Comparison of ENCODE assay signal across 20 cellular contexts in the genomic region with DNA sequence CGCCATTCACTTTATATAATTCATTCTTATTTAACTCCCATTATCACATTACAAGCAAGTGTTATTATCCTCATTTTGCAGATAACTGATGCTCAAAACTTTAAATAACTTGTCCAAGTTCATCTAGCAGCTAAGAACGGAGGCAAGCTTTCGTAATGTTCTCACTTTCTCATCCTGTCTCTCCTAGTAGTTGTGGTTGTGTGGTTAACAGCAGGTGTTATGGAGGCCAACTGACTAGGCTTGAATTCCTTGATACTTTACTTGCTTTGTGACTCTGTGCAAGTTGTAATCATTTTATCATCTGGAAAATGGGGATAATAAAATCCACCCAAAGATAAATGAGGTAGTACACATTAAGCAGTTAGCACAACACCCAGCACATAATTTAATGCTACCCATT.
DNase-seq lines count a peak whose midpoint lies in the region; ATAC-seq, FAIRE-seq and TF ChIP-seq lines count a peak whose summit lies in the region.
"Had no signal": no experiment of that assay in that cellular context is flagged by ENCODE, and none has a peak within 500 bp of the region (broad histone marks: within the 10 kb centered on the region; RNA-seq: fewer than 3 reads in every experiment).

No MANE protein-coding gene starts in this region.

- no peak for FAIRE-seq in pancreas (lab: Jason Lieb, UNC)
- FAIRE-seq: A204.1 had no signal

- H3K4me3 ChIP-seq in BLaER1 = no peak overlapping the region
- no peak overlapping the region for H3K4me3 ChIP-seq in GM23338
- no peak overlapping the region for H3K4me3 ChIP-seq in Jurkat, Clone E6-1 (ENCODE audit: low read length)
- no peak overlapping the region for H3K4me3 ChIP-seq in astrocyte of the spinal cord (ENCODE audit: low read depth, low read length)
- H3K4me3 ChIP-seq in MG63 = no peak overlapping the region
- no peak overlapping the region for H3K4me3 ChIP-seq in pancreas
- H3K4me3 ChIP-seq in CD8-positive, alpha-beta memory T cell (ENCODE audit: low read length) = no peak overlapping the region

- H3K9me3 Mint-ChIP-seq in GM23338 = peaks cover 13% of the 10 kb centered on the region; the same call in 2 of the 3 replicates
- peaks cover 0 to 2% (median 0%) of the 10 kb centered on the region in 5 donors for H3K9me3 Mint-ChIP-seq in CD8-positive, alpha-beta memory T cell
- H3K9me3 Mint-ChIP-seq: activated naive CD8-positive, alpha-beta T cell treated with anti-CD3 and anti-CD28 coated beads, Interleukin-2, amount 50 U/mL, for 24 hours; activated T-helper 17 cell treated with anti-CD3 and anti-CD28 coated beads, Interleukin-2, amount 50 U/mL, for 72 hours; CD4-positive, alpha-beta T cell; effector memory CD8-positive, alpha-beta T cell; stimulated activated naive CD8-positive, alpha-beta T cell treated with anti-CD3 and anti-CD28 coated beads, Interleukin-15, Interleukin-2, amounts not matched to agents 100 ng/mL and 50 ng/mL, for 24 hours; type B pancreatic cell had no signal

- DNase-seq in GM23338 (ENCODE audit: low spot score) = no peak
- DNase-seq in Jurkat, Clone E6-1 (ENCODE audit: low read depth, low spot score) = peak; percentile 79
- DNase-seq in astrocyte of the spinal cord (ENCODE audit: low read depth, low spot score) = peak; percentile 51
- DNase-seq in MG63 = no peak
- DNase-seq in EL = no peak
- no peak for DNase-seq in pancreas
- DNase-seq in CD8-positive, alpha-beta memory T cell = no peak
- DNase-seq: activated CD4-positive, CD25-positive, alpha-beta regulatory T cell; activated naive CD8-positive, alpha-beta T cell treated with anti-CD3 and anti-CD28 coated beads, Interleukin-2, amount 50 U/mL, for 24 hours; CD4-positive, alpha-beta T cell; effector memory CD8-positive, alpha-beta T cell; mesenchymal stem cell; NCI-H1694; Right ventricle myocardium superior; stimulated activated CD4-positive, alpha-beta T cell treated with anti-CD3 and anti-CD28 coated beads, Interleukin-15, amount 100 ng/mL, for 24 hours had no signal

- H2AFZ ChIP-seq in GM23338 = no peak overlapping the region

- no peaks in the 10 kb centered on the region for H3K79me2 ChIP-seq in GM23338 (replicated peaks; ENCODE audit: insufficient read depth)

- no peak overlapping the region for H3K27ac Mint-ChIP-seq in GM23338
- no peak overlapping the region for H3K27ac Mint-ChIP-seq in CD8-positive, alpha-beta memory T cell
- H3K27ac Mint-ChIP-seq: activated naive CD8-positive, alpha-beta T cell treated with anti-CD3 and anti-CD28 coated beads, Interleukin-2, amount 50 U/mL, for 24 hours; activated T-helper 17 cell treated with anti-CD3 and anti-CD28 coated beads, Interleukin-2, amount 50 U/mL, for 72 hours; CD4-positive, alpha-beta T cell; effector memory CD8-positive, alpha-beta T cell; stimulated activated naive CD8-positive, alpha-beta T cell treated with anti-CD3 and anti-CD28 coated beads, Interleukin-15, Interleukin-2, amounts not matched to agents 100 ng/mL and 50 ng/mL, for 24 hours; type B pancreatic cell had no signal

- H3K36me3 ChIP-seq in BLaER1 (no peaks in the 10 kb centered on the region), GM23338 (ENCODE audit: insufficient read depth) (no peaks in the 10 kb centered on the region), MG63 (no peaks in the 10 kb centered on the region), pancreas (no peaks in the 10 kb centered on the region)
- no peaks in the 10 kb centered on the region for H3K36me3 ChIP-seq in CD8-positive, alpha-beta memory T cell (ENCODE audit: insufficient read depth, low read length)

- POLR2A ChIA-PET in CD8-positive, alpha-beta memory T cell (lab: Charles Lee) = no interaction called here

- no peaks in the 10 kb centered on the region for H4K20me1 ChIP-seq in BLaER1
- no peaks in the 10 kb centered on the region for H4K20me1 ChIP-seq in GM23338 (replicated peaks; ENCODE audit: insufficient read depth)

- H3K4me1 Mint-ChIP-seq in GM23338 = peaks cover 30% of the 10 kb centered on the region; the same call in 2 of the 3 replicates
- H3K4me1 Mint-ChIP-seq in CD8-positive, alpha-beta memory T cell = peaks cover 0 to 9% (median 0%) of the 10 kb centered on the region in 3 donors
- H3K4me1 Mint-ChIP-seq: activated T-helper 17 cell treated with anti-CD3 and anti-CD28 coated beads, Interleukin-2, amount 50 U/mL, for 72 hours had no signal

- H3K4me1 ChIP-seq in BLaER1 = peaks cover 11% of the 10 kb centered on the region
- peaks cover 39% of the 10 kb centered on the region for H3K4me1 ChIP-seq in GM23338 (ENCODE audit: insufficient read depth)
- H3K4me1 ChIP-seq in pancreas = no peaks in the 10 kb centered on the region
- no peaks in the 10 kb centered on the region for H3K4me1 ChIP-seq in CD8-positive, alpha-beta memory T cell (ENCODE audit: insufficient read depth, low read length)

- H3K4me2 ChIP-seq in BLaER1 (peak overlapping the region; percentile 30), GM23338 (peak overlapping the region; percentile 36; the same call in 1 of the 2 replicates)

- TF ChIP-seq CTCF in GM23338 (conservative IDR thresholded peaks at IDR 0.05; ENCODE audit: low read depth in 2 of 2) (no peak), astrocyte of the spinal cord (IDR thresholded peaks at IDR 0.05; ENCODE audit: low read depth, low read length) (no peak), pancreas (IDR thresholded peaks at IDR 0.05) (no peak)

- peaks cover 26% of the 10 kb centered on the region for H3K36me3 Mint-ChIP-seq in GM23338 (ENCODE audit: low read depth)
- no peaks in the 10 kb centered on the region for H3K36me3 Mint-ChIP-seq in CD8-positive, alpha-beta memory T cell
- H3K36me3 Mint-ChIP-seq: type B pancreatic cell had no signal

- intact Hi-C loops in pancreas (cut with DNase I) = no loop called here

- in situ Hi-C loops in astrocyte of the spinal cord (cut with HindIII; ENCODE audit: low sequenced_read_pairs) = no loop called here

- H3K9ac ChIP-seq in BLaER1 = no peak overlapping the region

- ATAC-seq in GM23338 = no peak
- no peak for ATAC-seq in pancreas
- ATAC-seq: activated naive CD8-positive, alpha-beta T cell treated with anti-CD3 and anti-CD28 coated beads, Interleukin-2, amount 50 U/mL, for 24 hours; activated T-helper 17 cell treated with anti-CD3 and anti-CD28 coated beads, Interleukin-2, amount 50 U/mL, for 72 hours; effector memory CD8-positive, alpha-beta T cell had no signal

- H3K9me3 ChIP-seq in BLaER1 = no peaks in the 10 kb centered on the region
- no peaks in the 10 kb centered on the region for H3K9me3 ChIP-seq in MG63
- H3K9me3 ChIP-seq in pancreas = no peaks in the 10 kb centered on the region
- no peaks in the 10 kb centered on the region for H3K9me3 ChIP-seq in CD8-positive, alpha-beta memory T cell (ENCODE audit: low read length)

- peaks cover 4% of the 10 kb centered on the region for H3K27me3 Mint-ChIP-seq in GM23338 (ENCODE audit: insufficient read depth, low read depth, poor library complexity)
- H3K27me3 Mint-ChIP-seq in CD8-positive, alpha-beta memory T cell = no peaks in the 10 kb centered on the region
- H3K27me3 Mint-ChIP-seq: activated naive CD8-positive, alpha-beta T cell treated with anti-CD3 and anti-CD28 coated beads, Interleukin-2, amount 50 U/mL, for 24 hours; activated T-helper 17 cell treated with anti-CD3 and anti-CD28 coated beads, Interleukin-2, amount 50 U/mL, for 72 hours; CD4-positive, alpha-beta T cell; effector memory CD8-positive, alpha-beta T cell; stimulated activated naive CD8-positive, alpha-beta T cell treated with anti-CD3 and anti-CD28 coated beads, Interleukin-15, Interleukin-2, amounts not matched to agents 100 ng/mL and 50 ng/mL, for 24 hours had no signal

- H3K27me3 ChIP-seq in BLaER1 (no peaks in the 10 kb centered on the region), GM23338 (ENCODE audit: insufficient read depth) (no peaks in the 10 kb centered on the region), MG63 (no peaks in the 10 kb centered on the region), pancreas (no peaks in the 10 kb centered on the region)
- H3K27me3 ChIP-seq in CD8-positive, alpha-beta memory T cell (ENCODE audit: insufficient read depth, low read length, poor library complexity, severe bottlenecking) = no peaks in the 10 kb centered on the region

- 82 to 94% methylated on average over 3 of the region's 3 CpGs for WGBS in pancreas, 2 donors

- H3K27ac ChIP-seq in BLaER1 = no peak overlapping the region
- H3K27ac ChIP-seq in GM23338 (ENCODE audit: low read depth) = peak overlapping the region; percentile 65
- H3K27ac ChIP-seq in pancreas = no peak overlapping the region
- no peak overlapping the region for H3K27ac ChIP-seq in CD8-positive, alpha-beta memory T cell (ENCODE audit: low read depth, low read length)

- CTCF ChIA-PET in CD8-positive, alpha-beta memory T cell (lab: Charles Lee) = interaction anchor here (1.3 kb wide), 1 partner anchor 11 kb away, joined by 4 read pairs; no protein-coding TSS in a partner anchor

- no peak overlapping the region for H3K4me3 Mint-ChIP-seq in GM23338
- no peak overlapping the region for H3K4me3 Mint-ChIP-seq in CD8-positive, alpha-beta memory T cell
- H3K4me3 Mint-ChIP-seq: activated naive CD8-positive, alpha-beta T cell treated with anti-CD3 and anti-CD28 coated beads, Interleukin-2, amount 50 U/mL, for 24 hours; activated T-helper 17 cell treated with anti-CD3 and anti-CD28 coated beads, Interleukin-2, amount 50 U/mL, for 72 hours; CD4-positive, alpha-beta T cell; effector memory CD8-positive, alpha-beta T cell; stimulated activated naive CD8-positive, alpha-beta T cell treated with anti-CD3 and anti-CD28 coated beads, Interleukin-15, Interleukin-2, amounts not matched to agents 100 ng/mL and 50 ng/mL, for 24 hours had no signal

- no peaks in the 10 kb centered on the region for H3F3A ChIP-seq in GM23338 (replicated peaks; ENCODE audit: low read depth)

- 0 out of 2 replicates have a peak, but pooled peaks cover 2% of the 10 kb centered on the region for H3K9me2 ChIP-seq in GM23338 (ENCODE audit: insufficient read depth)

Comparison
In these comparisons a context has a peak if more than half of its experiments do, and no peak if none do; other contexts are left out.
1. DNase-seq: peak in Jurkat, Clone E6-1 (single experiment) and astrocyte of the spinal cord (single experiment); none in GM23338 (single experiment), MG63 (single experiment), EL (single experiment), pancreas (0 of 6) and CD8-positive, alpha-beta memory T cell (0 of 5).